1 cellular context compared by ENCODE assay signal in the genomic region with DNA sequence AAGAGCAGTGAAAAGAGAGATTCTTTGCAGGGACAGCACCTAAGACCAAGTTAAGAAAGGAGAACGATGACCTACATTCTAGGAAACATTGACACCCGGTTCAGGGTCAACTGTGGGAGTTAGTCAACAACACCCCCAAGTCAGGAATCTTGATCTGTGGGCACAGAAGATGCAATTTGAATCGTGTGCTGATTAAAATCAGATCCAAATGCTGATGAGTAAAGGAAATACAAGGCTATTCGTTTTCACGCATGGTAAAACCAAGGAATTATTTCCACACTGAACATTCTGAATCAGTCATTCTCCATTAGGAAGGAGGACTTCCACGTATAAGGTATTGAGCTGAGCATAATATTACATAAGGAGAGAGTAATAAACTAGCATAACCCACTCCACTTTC.
TF ChIP-seq lines count a peak whose summit lies in the region.

No MANE protein-coding gene starts in this region.

TF ChIP-seq in H1, 55 proteins besides CTCF, POLR2A, EP300 and RAD21 (continued from another document):
- TF ChIP-seq, protein P1, sequence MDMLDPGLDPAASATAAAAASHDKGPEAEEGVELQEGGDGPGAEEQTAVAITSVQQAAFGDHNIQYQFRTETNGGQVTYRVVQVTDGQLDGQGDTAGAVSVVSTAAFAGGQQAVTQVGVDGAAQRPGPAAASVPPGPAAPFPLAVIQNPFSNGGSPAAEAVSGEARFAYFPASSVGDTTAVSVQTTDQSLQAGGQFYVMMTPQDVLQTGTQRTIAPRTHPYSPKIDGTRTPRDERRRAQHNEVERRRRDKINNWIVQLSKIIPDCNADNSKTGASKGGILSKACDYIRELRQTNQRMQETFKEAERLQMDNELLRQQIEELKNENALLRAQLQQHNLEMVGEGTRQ (IDR thresholded peaks at IDR 0.05; ENCODE audit: low read length): no peak
- TF ChIP-seq SAP30 (IDR thresholded peaks at IDR 0.05; ENCODE audit: insufficient read depth, insufficient replicate concordance, low read length) (no peak), CHD2 (IDR thresholded peaks at IDR 0.05; ENCODE audit: low read length) (no peak), MAFK (IDR thresholded peaks at IDR 0.05; ENCODE audit: low read depth, low read length) (no peak), PHF8 (conservative IDR thresholded peaks at IDR 0.05; ENCODE audit: low read depth, low read length) (no peak), POLR2AphosphoS5 (IDR thresholded peaks at IDR 0.05; ENCODE audit: low read depth, low read length) (no peak), HDAC2 (IDR thresholded peaks at IDR 0.05; ENCODE audit: borderline replicate concordance in 1 of 2, low read depth in 2 of 2, low read length in 2 of 2) (no peak), EGR1 (IDR thresholded peaks at IDR 0.05; ENCODE audit: borderline replicate concordance, low read depth, low read length) (no peak), CTBP2 (IDR thresholded peaks at IDR 0.05; ENCODE audit: borderline replicate concordance, insufficient read depth, insufficient read length, low read length) (no peak), TBP (IDR thresholded peaks at IDR 0.05; ENCODE audit: low read depth, low read length) (no peak), SRF (IDR thresholded peaks at IDR 0.05; ENCODE audit: low read depth, low read length) (no peak), SP1 (IDR thresholded peaks at IDR 0.05; ENCODE audit: low read depth, low read length) (no peak), JUND (IDR thresholded peaks at IDR 0.05; ENCODE audit: low read length) (no peak), BCL11A (IDR thresholded peaks at IDR 0.05; ENCODE audit: low read depth in 2 of 2, low read length in 2 of 2) (no peak), CBX5 (IDR thresholded peaks at IDR 0.05; ENCODE audit: low read depth, low read length) (no peak), RBBP5 (IDR thresholded peaks at IDR 0.05; ENCODE audit: borderline replicate concordance, low read depth, low read length) (no peak), SUZ12 (IDR thresholded peaks at IDR 0.05; ENCODE audit: low read length) (no peak)
- TF ChIP-seq, protein P2, sequence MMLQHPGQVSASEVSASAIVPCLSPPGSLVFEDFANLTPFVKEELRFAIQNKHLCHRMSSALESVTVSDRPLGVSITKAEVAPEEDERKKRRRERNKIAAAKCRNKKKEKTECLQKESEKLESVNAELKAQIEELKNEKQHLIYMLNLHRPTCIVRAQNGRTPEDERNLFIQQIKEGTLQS (IDR thresholded peaks at IDR 0.05; ENCODE audit: insufficient read depth, low read depth, low read length): no peak
